In the genomic region with DNA sequence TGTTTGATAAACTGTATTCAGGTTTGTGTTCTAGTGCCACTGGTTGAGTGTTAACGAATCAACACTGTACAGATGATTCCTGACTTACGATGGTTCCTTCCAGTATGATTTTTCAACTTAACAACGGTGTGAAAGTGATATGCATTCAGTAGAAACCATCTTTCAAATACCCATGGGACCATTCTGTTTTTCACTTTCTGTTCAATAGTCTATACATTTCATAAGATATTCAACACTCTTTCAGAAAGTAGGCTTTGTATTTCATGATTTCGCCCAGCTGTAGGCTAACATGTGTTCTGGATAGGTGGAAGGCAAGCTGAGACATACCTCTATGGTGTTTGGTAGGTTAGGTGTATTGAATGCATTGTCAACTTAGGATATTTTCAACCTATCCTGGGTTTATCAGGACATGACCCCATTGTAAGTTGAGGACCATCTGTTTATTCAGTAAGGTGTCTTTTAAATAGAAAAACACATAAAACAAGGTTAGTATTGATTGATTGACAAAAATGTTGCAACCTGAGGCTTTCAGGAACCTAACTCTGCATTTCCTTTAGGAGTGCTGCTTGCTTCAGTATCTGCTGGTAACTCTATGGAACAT, we compare ENCODE assay signal across 1 cellular context.
TF ChIP-seq lines count a peak whose summit lies in the region.

No MANE protein-coding gene starts in this region.

TF ChIP-seq in HepG2, 621 proteins besides CTCF, POLR2A, EP300 and RAD21 (continued from another document and continues in another):
- TF ChIP-seq, protein P1, sequence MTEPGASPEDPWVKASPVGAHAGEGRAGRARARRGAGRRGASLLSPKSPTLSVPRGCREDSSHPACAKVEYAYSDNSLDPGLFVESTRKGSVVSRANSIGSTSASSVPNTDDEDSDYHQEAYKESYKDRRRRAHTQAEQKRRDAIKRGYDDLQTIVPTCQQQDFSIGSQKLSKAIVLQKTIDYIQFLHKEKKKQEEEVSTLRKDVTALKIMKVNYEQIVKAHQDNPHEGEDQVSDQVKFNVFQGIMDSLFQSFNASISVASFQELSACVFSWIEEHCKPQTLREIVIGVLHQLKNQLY (CRISPR knock-in tag; IDR thresholded peaks at IDR 0.05), result no peak
- no peak for TF ChIP-seq FOXA1 (IDR thresholded peaks at IDR 0.05)
- peak; percentile 17; the same call in 1 of the 2 replicates for TF ChIP-seq FOXA1 (CRISPR knock-in tag; IDR thresholded peaks at IDR 0.05)
- TF ChIP-seq, protein P2, sequence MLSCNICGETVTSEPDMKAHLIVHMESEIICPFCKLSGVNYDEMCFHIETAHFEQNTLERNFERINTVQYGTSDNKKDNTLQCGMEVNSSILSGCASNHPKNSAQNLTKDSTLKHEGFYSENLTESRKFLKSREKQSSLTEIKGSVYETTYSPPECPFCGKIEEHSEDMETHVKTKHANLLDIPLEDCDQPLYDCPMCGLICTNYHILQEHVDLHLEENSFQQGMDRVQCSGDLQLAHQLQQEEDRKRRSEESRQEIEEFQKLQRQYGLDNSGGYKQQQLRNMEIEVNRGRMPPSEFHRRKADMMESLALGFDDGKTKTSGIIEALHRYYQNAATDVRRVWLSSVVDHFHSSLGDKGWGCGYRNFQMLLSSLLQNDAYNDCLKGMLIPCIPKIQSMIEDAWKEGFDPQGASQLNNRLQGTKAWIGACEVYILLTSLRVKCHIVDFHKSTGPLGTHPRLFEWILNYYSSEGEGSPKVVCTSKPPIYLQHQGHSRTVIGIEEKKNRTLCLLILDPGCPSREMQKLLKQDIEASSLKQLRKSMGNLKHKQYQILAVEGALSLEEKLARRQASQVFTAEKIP (CRISPR knock-in tag; IDR thresholded peaks at IDR 0.05; ENCODE audit: borderline replicate concordance), result no peak
- no peak for TF ChIP-seq ZNF556 (CRISPR knock-in tag; IDR thresholded peaks at IDR 0.05; ENCODE audit: borderline replicate concordance)
- peak; percentile 48; the same call in 1 of the 2 replicates for TF ChIP-seq KLF6 (CRISPR knock-in tag; IDR thresholded peaks at IDR 0.05)
- TF ChIP-seq MAZ (IDR thresholded peaks at IDR 0.05; ENCODE audit: borderline replicate concordance, low read depth, low read length), result no peak
- TF ChIP-seq MAZ (CRISPR knock-in tag; IDR thresholded peaks at IDR 0.05; ENCODE audit: low read depth), result 0 out of 2 replicates have a peak, but pooled peaks have one; percentile 45
- TF ChIP-seq TCF7 (IDR thresholded peaks at IDR 0.05; ENCODE audit: low read depth), result no peak
- TF ChIP-seq ZNF615 (CRISPR knock-in tag; IDR thresholded peaks at IDR 0.05; ENCODE audit: borderline replicate concordance), result no peak
- peak; percentile 86 for TF ChIP-seq BCL6 (CRISPR knock-in tag; IDR thresholded peaks at IDR 0.05)
- TF ChIP-seq CREM (IDR thresholded peaks at IDR 0.05), result no peak
- no peak for TF ChIP-seq CREM (CRISPR knock-in tag; IDR thresholded peaks at IDR 0.05)
- TF ChIP-seq ZMYM2 (CRISPR knock-in tag; IDR thresholded peaks at IDR 0.05), result 0 out of 2 replicates have a peak, but pooled peaks have one; percentile 54
- TF ChIP-seq ZNF841 (CRISPR knock-in tag; IDR thresholded peaks at IDR 0.05; ENCODE audit: borderline replicate concordance), result no peak
- peak; percentile 52 for TF ChIP-seq MEF2D (CRISPR knock-in tag; IDR thresholded peaks at IDR 0.05)
- TF ChIP-seq ZNF598 (CRISPR knock-in tag; IDR thresholded peaks at IDR 0.05; ENCODE audit: borderline replicate concordance), result no peak
- 0 out of 2 replicates have a peak, but pooled peaks have one; percentile 23 for TF ChIP-seq KLF11 (CRISPR knock-in tag; IDR thresholded peaks at IDR 0.05)
- TF ChIP-seq, protein P3, sequence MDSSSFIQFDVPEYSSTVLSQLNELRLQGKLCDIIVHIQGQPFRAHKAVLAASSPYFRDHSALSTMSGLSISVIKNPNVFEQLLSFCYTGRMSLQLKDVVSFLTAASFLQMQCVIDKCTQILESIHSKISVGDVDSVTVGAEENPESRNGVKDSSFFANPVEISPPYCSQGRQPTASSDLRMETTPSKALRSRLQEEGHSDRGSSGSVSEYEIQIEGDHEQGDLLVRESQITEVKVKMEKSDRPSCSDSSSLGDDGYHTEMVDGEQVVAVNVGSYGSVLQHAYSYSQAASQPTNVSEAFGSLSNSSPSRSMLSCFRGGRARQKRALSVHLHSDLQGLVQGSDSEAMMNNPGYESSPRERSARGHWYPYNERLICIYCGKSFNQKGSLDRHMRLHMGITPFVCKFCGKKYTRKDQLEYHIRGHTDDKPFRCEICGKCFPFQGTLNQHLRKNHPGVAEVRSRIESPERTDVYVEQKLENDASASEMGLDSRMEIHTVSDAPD (CRISPR knock-in tag; IDR thresholded peaks at IDR 0.05), result no peak
- TF ChIP-seq, protein P4, sequence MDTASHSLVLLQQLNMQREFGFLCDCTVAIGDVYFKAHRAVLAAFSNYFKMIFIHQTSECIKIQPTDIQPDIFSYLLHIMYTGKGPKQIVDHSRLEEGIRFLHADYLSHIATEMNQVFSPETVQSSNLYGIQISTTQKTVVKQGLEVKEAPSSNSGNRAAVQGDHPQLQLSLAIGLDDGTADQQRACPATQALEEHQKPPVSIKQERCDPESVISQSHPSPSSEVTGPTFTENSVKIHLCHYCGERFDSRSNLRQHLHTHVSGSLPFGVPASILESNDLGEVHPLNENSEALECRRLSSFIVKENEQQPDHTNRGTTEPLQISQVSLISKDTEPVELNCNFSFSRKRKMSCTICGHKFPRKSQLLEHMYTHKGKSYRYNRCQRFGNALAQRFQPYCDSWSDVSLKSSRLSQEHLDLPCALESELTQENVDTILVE (CRISPR knock-in tag; IDR thresholded peaks at IDR 0.05), result peak; percentile 23; the same call in 1 of the 2 replicates
- no peak for TF ChIP-seq SRSF4 (IDR thresholded peaks at IDR 0.05; ENCODE audit: low read depth, low read length, poor library complexity, severe bottlenecking)
- TF ChIP-seq PAWR (CRISPR knock-in tag; IDR thresholded peaks at IDR 0.05; ENCODE audit: borderline replicate concordance), result no peak
- peak; percentile 14; the same call in 1 of the 2 replicates for TF ChIP-seq SOX13 (IDR thresholded peaks at IDR 0.05)
- peak in 1 of 2 experiments; percentile 77; a peak in 2 of 4 replicates for TF ChIP-seq SOX13 (CRISPR knock-in tag; conservative IDR thresholded peaks at IDR 0.05 in 1 of 2, IDR thresholded peaks at IDR 0.05 in 1 of 2)
- TF ChIP-seq, protein P5, sequence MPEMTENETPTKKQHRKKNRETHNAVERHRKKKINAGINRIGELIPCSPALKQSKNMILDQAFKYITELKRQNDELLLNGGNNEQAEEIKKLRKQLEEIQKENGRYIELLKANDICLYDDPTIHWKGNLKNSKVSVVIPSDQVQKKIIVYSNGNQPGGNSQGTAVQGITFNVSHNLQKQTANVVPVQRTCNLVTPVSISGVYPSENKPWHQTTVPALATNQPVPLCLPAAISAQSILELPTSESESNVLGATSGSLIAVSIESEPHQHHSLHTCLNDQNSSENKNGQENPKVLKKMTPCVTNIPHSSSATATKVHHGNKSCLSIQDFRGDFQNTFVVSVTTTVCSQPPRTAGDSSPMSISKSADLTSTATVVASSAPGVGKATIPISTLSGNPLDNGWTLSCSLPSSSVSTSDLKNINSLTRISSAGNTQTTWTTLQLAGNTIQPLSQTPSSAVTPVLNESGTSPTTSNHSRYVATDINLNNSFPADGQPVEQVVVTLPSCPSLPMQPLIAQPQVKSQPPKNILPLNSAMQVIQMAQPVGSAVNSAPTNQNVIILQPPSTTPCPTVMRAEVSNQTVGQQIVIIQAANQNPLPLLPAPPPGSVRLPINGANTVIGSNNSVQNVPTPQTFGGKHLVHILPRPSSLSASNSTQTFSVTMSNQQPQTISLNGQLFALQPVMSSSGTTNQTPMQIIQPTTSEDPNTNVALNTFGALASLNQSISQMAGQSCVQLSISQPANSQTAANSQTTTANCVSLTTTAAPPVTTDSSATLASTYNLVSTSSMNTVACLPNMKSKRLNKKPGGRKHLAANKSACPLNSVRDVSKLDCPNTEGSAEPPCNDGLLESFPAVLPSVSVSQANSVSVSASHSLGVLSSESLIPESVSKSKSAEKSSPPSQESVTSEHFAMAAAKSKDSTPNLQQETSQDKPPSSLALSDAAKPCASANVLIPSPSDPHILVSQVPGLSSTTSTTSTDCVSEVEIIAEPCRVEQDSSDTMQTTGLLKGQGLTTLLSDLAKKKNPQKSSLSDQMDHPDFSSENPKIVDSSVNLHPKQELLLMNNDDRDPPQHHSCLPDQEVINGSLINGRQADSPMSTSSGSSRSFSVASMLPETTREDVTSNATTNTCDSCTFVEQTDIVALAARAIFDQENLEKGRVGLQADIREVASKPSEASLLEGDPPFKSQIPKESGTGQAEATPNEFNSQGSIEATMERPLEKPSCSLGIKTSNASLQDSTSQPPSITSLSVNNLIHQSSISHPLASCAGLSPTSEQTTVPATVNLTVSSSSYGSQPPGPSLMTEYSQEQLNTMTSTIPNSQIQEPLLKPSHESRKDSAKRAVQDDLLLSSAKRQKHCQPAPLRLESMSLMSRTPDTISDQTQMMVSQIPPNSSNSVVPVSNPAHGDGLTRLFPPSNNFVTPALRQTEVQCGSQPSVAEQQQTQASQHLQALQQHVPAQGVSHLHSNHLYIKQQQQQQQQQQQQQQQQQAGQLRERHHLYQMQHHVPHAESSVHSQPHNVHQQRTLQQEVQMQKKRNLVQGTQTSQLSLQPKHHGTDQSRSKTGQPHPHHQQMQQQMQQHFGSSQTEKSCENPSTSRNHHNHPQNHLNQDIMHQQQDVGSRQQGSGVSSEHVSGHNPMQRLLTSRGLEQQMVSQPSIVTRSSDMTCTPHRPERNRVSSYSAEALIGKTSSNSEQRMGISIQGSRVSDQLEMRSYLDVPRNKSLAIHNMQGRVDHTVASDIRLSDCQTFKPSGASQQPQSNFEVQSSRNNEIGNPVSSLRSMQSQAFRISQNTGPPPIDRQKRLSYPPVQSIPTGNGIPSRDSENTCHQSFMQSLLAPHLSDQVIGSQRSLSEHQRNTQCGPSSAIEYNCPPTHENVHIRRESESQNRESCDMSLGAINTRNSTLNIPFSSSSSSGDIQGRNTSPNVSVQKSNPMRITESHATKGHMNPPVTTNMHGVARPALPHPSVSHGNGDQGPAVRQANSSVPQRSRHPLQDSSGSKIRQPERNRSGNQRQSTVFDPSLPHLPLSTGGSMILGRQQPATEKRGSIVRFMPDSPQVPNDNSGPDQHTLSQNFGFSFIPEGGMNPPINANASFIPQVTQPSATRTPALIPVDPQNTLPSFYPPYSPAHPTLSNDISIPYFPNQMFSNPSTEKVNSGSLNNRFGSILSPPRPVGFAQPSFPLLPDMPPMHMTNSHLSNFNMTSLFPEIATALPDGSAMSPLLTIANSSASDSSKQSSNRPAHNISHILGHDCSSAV (CRISPR knock-in tag; IDR thresholded peaks at IDR 0.05; ENCODE audit: borderline replicate concordance), result no peak
- TF ChIP-seq KLF9 (CRISPR knock-in tag; IDR thresholded peaks at IDR 0.05; ENCODE audit: low read depth), result no peak
- 0 out of 2 replicates have a peak, but pooled peaks have one; percentile 14 for TF ChIP-seq YEATS4 (CRISPR knock-in tag; IDR thresholded peaks at IDR 0.05; ENCODE audit: borderline replicate concordance)
- TF ChIP-seq, protein P6, sequence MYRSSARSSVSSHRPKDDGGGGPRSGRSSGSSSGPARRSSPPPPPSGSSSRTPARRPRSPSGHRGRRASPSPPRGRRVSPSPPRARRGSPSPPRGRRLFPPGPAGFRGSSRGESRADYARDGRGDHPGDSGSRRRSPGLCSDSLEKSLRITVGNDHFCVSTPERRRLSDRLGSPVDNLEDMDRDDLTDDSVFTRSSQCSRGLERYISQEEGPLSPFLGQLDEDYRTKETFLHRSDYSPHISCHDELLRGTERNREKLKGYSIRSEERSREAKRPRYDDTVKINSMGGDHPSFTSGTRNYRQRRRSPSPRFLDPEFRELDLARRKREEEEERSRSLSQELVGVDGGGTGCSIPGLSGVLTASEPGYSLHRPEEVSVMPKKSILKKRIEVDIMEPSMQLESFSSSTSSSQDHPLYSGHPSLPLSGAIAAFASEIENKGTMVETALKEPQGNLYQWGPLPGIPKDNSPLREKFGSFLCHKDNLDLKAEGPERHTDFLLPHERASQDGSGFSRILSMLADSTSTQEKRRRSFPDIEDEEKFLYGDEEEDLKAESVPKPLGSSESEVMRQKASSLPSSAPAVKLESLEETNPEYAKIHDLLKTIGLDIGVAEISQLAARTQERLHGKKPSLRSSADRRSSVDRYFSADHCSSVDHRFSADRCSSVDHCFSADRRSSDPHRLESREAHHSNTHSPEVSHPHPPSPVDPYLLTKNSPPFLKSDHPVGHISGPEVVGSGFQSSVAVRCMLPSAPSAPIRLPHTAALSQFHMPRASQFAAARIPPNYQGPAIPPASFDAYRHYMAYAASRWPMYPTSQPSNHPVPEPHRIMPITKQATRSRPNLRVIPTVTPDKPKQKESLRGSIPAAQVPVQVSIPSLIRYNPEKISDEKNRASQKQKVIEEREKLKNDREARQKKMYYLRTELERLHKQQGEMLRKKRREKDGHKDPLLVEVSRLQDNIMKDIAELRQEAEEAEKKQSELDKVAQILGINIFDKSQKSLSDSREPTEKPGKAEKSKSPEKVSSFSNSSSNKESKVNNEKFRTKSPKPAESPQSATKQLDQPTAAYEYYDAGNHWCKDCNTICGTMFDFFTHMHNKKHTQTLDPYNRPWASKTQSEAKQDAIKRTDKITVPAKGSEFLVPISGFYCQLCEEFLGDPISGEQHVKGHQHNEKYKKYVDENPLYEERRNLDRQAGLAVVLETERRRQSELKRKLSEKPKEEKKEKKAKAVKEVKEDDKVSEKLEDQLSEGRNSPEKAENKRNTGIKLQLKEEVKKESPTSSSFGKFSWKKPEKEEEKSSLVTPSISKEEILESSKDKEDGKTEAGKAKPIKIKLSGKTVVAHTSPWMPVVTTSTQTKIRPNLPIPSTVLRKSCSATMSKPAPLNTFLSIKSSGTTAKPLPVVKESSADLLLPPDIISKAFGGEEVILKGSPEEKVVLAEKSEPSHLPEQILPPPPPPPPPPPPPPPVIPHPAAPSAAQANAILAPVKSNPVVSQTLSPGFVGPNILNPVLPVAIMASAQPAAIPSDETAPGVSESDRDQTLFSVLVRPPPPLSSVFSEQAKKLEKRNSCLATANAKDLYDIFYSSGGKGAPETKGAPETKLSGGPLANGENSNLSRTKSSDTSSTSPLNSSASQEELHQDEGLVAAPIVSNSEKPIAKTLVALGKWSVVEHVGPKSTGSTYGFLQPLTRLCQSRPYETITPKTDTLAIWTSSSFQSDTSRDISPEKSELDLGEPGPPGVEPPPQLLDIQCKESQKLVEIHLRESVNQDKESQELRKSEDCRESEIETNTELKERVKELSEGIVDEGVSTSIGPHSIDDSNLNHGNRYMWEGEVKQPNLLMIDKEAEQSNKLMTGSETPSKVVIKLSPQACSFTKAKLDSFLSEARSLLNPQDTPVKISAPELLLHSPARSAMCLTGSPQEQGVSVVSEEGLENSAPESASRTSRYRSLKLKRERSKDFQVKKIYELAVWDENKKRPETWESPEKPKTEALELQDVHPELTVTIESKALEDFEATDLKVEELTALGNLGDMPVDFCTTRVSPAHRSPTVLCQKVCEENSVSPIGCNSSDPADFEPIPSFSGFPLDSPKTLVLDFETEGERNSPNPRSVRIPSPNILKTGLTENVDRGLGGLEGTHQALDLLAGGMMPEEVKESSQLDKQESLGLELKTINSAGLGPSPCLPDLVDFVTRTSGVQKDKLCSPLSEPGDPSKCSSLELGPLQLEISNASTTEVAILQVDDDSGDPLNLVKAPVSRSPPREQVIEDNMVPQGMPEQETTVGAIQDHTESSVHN (CRISPR knock-in tag; IDR thresholded peaks at IDR 0.05), result no peak
- TF ChIP-seq MYNN (CRISPR knock-in tag; IDR thresholded peaks at IDR 0.05; ENCODE audit: low read depth), result no peak
- TF ChIP-seq KDM4B (CRISPR knock-in tag; IDR thresholded peaks at IDR 0.05), result no peak; the same call in 1 of the 2 replicates
